26 cellular contexts compared by ENCODE assay signal in the genomic region with DNA sequence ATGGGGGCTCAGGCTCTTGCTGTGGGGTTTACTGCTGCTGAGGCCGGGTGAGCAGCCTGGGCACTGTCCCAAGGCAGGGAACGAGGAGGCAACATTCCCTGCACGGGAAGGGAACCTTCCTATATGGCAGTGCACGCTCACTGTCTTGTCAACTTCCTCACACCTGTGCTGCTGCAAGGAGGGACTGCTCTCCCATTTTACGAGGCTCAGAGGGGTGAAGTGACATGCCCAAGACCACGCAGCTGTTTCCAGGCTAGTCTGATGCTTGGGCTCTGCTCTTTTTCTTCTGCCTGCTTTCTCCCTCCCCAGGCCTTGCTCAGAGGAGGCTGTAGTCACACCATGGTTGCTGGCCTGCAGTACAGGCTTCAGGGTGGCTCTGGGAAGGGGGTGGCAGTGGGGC. TPM values are rescaled to one million over a fixed set of nuclear protein-coding genes. Genes with fewer than 3 reads are reported as not detected.
DNase-seq lines count a peak whose midpoint lies in the region; ATAC-seq, FAIRE-seq and TF ChIP-seq lines count a peak whose summit lies in the region.
"Had no signal": no experiment of that assay in that cellular context is flagged by ENCODE, and none has a peak within 500 bp of the region (broad histone marks: within the 10 kb centered on the region; RNA-seq: fewer than 3 reads in every experiment).

No MANE protein-coding gene starts in this region.

- H3K36me3 ChIP-seq in H1 (ENCODE audit: control insufficient read depth in 2 of 4, insufficient read depth in 4 of 4, low read length in 3 of 4) (no peaks in the 10 kb centered on the region), adrenal gland (replicated peaks in 1 of 2) (no peaks in the 10 kb centered on the region), HepG2 (replicated peaks in 1 of 2; ENCODE audit: control insufficient read depth in 1 of 2, insufficient read depth in 2 of 2, low read length in 2 of 2) (no peaks in the 10 kb centered on the region)
- H3K36me3 ChIP-seq: BLaER1 had no signal

- CTCF ChIA-PET in H1 (lab: Charles Lee; ENCODE audit: partially characterized antibody) = interaction anchor here (1.1 to 5.8 kb wide), 11 partner anchors 10 to 81 kb away, joined by 3 to 35 read pairs (median 7); a partner anchor contains a TSS
- CTCF ChIA-PET in HepG2 (lab: Yijun Ruan, JAX; ENCODE audit: low intra/inter-chr PET ratio, low total read pairs) = no interaction called here

- no peak overlapping the region for H3K4me3 ChIP-seq in H1 (ENCODE audit: extremely low read depth in 1 of 4, insufficient read depth in 2 of 4, low read depth in 3 of 4, low read length in 4 of 4)
- no peak overlapping the region for H3K4me3 ChIP-seq in adrenal gland
- H3K4me3 ChIP-seq in HepG2 (replicated peaks in 1 of 3; ENCODE audit: insufficient read depth in 1 of 3, low read depth in 2 of 3, low read length in 3 of 3) = no peak overlapping the region
- H3K4me3 ChIP-seq: BLaER1, GM23338, K562 had no signal

- no TSS peak for BruUV-seq in HepG2 (replicated peaks; lab: Mats Ljungman, UMichigan)

- TF ChIP-seq CTCF in H1 (IDR thresholded peaks at IDR 0.05; ENCODE audit: control extremely low read depth in 1 of 3, insufficient read depth in 1 of 3, low read depth in 1 of 3, low read length in 3 of 3) (no peak), neural crest cell (conservative IDR thresholded peaks at IDR 0.05) (no peak), adrenal gland (IDR thresholded peaks at IDR 0.05) (no peak), HepG2 (CRISPR knock-in tag; IDR thresholded peaks at IDR 0.05) (no peak)

- peak overlapping the region; percentile 11; the same call in 1 of the 2 replicates for H2BK12ac ChIP-seq in H1 (ENCODE audit: low read depth, low read length)

- no peak for DNase-seq in stimulated activated naive CD8-positive, alpha-beta T cell treated with anti-CD3 and anti-CD28 coated beads, Interleukin-15, amount 100 ng/mL, for 72 hours
- DNase-seq in stimulated activated naive CD8-positive, alpha-beta T cell treated with anti-CD3 and anti-CD28 coated beads, Interleukin-15, Interleukin-2, amounts not matched to agents 100 U/mL and 50 U/mL, for 24 hours = no peak
- DNase-seq in H1 (ENCODE audit: low read depth in 1 of 2, low spot score in 2 of 2) (no peak), neural crest cell (ENCODE audit: low read depth, low spot score) (no peak), adrenal gland (no peak), activated gamma-delta T cell (lab: John Stamatoyannopoulos, UW) (no peak), HepG2 (ENCODE audit: low spot score) (no peak)
- DNase-seq: 8988T; ACHN; CD4-positive, CD25-positive, alpha-beta regulatory T cell; DMS53; HCEC 1CT; MV-4-11; NCI-H1105; NCI-H1436 treated with DMSO at 0.1 percent for 48 hours; NCI-H187 treated with DMSO at 0.1 percent for 48 hours; NCI-H2171 treated with DMSO at 0.1 percent for 48 hours; NCI-H345; NCI-H510A treated with DMSO at 0.1 percent for 48 hours had no signal

- H3K9ac ChIP-seq in H1 (replicated peaks in 1 of 4; ENCODE audit: extremely low read depth in 1 of 4, low read depth in 3 of 4, low read length in 3 of 4) (no peak overlapping the region; a peak in 1 of 7 replicates), HepG2 (ENCODE audit: insufficient read depth, low read depth, low read length) (no peak overlapping the region)
- H3K9ac ChIP-seq: BLaER1 had no signal

- H3K9me3 Mint-ChIP-seq in stimulated activated naive CD8-positive, alpha-beta T cell treated with anti-CD3 and anti-CD28 coated beads, Interleukin-15, amount 100 ng/mL, for 72 hours = no peaks in the 10 kb centered on the region
- no peaks in the 10 kb centered on the region for H3K9me3 Mint-ChIP-seq in neural crest cell
- H3K9me3 Mint-ChIP-seq: GM23338 had no signal

- intact Hi-C loops in adrenal gland (cut with DNase I) = no loop called here
- intact Hi-C loops in HepG2 (cut with micrococcal nuclease; ENCODE audit: unreplicated experiment) = no loop called here

- H3K18ac ChIP-seq in H1 (ENCODE audit: extremely low read depth, low read length) = no peak overlapping the region

- in situ Hi-C loops in HepG2 (cut with HindIII; ENCODE audit: extremely low pct_ligation_motif_present, low pct_unique_long_range_greater_than_20kb) = no loop called here

- H3K23ac ChIP-seq in H1 (ENCODE audit: insufficient read length) = no peak overlapping the region

- H2AFZ ChIP-seq in H1 (ENCODE audit: low read length) (no peak overlapping the region), HepG2 (ENCODE audit: low read length) (no peak overlapping the region)
- H2AFZ ChIP-seq: GM23338 had no signal

- H4K91ac ChIP-seq in H1 (replicated peaks; ENCODE audit: insufficient read length, low read length) = no peak overlapping the region

- H4K5ac ChIP-seq in H1 (ENCODE audit: insufficient read length, low read depth, low read length) = no peak overlapping the region

- H3K27ac ChIP-seq in H1 (ENCODE audit: low read depth, low read length) = no peak overlapping the region
- H3K27ac ChIP-seq in adrenal gland = no peak overlapping the region
- no peak overlapping the region for H3K27ac ChIP-seq in HepG2 (ENCODE audit: extremely low read length, insufficient read depth, low read length)
- H3K27ac ChIP-seq: BLaER1 had no signal

- H2AK5ac ChIP-seq in H1 (ENCODE audit: low read depth, low read length) = 0 out of 2 replicates have a peak overlapping the region, but pooled peaks have one; percentile 24

- H3K27me3 ChIP-seq in H1 (replicated peaks in 1 of 4; ENCODE audit: control insufficient read depth in 3 of 4, extremely low read depth in 1 of 4, insufficient read depth in 3 of 4, low read length in 3 of 4) (no peaks in the 10 kb centered on the region), adrenal gland (no peaks in the 10 kb centered on the region), HepG2 (ENCODE audit: control insufficient read depth in 1 of 2, insufficient read depth in 2 of 2, low read length in 2 of 2) (peaks cover 2 to 19% of the 10 kb centered on the region in 2 experiments; a peak in 1 of 5 replicates)
- H3K27me3 ChIP-seq: BLaER1 had no signal

- H3K4me1 ChIP-seq in H1 (replicated peaks in 1 of 4; ENCODE audit: control insufficient read depth in 3 of 4, insufficient read depth in 4 of 4, low read length in 3 of 4) = peaks cover 4 to 27% (median 11%) of the 10 kb centered on the region in 4 experiments
- H3K4me1 ChIP-seq in adrenal gland (replicated peaks in 1 of 2) = peaks cover 0 to 4% of the 10 kb centered on the region in 2 donors
- no peaks in the 10 kb centered on the region for H3K4me1 ChIP-seq in HepG2 (ENCODE audit: insufficient read depth, low read length)

- no peak overlapping the region; the same call in 1 of the 2 replicates for H2BK20ac ChIP-seq in H1 (ENCODE audit: low read length)

- H3K27ac Mint-ChIP-seq in stimulated activated naive CD8-positive, alpha-beta T cell treated with anti-CD3 and anti-CD28 coated beads, Interleukin-15, amount 100 ng/mL, for 72 hours = no peak overlapping the region
- no peak overlapping the region for H3K27ac Mint-ChIP-seq in neural crest cell (ENCODE audit: unreplicated experiment)
- H3K27ac Mint-ChIP-seq: CD4-positive, CD25-positive, alpha-beta regulatory T cell; GM23338 had no signal

- TF ChIP-seq RAD21 in H1 (IDR thresholded peaks at IDR 0.05 in 1 of 2, conservative IDR thresholded peaks at IDR 0.05 in 1 of 2; ENCODE audit: low read depth in 2 of 2, low read length in 2 of 2) = no peak
- no peak for TF ChIP-seq RAD21 in HepG2 (CRISPR knock-in tag; IDR thresholded peaks at IDR 0.05)

- H3K36me3 Mint-ChIP-seq in neural crest cell (ENCODE audit: low read depth) = peaks cover 4% of the 10 kb centered on the region
- H3K36me3 Mint-ChIP-seq: CD4-positive, CD25-positive, alpha-beta regulatory T cell had no signal

- H4K20me1 ChIP-seq in H1 (replicated peaks in 1 of 2; ENCODE audit: control insufficient read depth in 1 of 2, insufficient read depth in 2 of 2, low read length in 2 of 2) = peaks cover 0 to 3% of the 10 kb centered on the region in 2 experiments
- no peaks in the 10 kb centered on the region for H4K20me1 ChIP-seq in HepG2 (ENCODE audit: insufficient read depth, low read length)
- H4K20me1 ChIP-seq: BLaER1 had no signal

- H2BK15ac ChIP-seq in H1 (ENCODE audit: low read length) = no peak overlapping the region

- H3K4me2 ChIP-seq in H1 (ENCODE audit: insufficient read depth in 1 of 2, low read depth in 2 of 2, low read length in 2 of 2) = no peak overlapping the region
- H3K4me2 ChIP-seq in HepG2 (ENCODE audit: low read depth, low read length) = no peak overlapping the region
- H3K4me2 ChIP-seq: BLaER1, GM23338 had no signal

- no peak for FAIRE-seq in H1 (lab: Jason Lieb, UNC)
- no peak for FAIRE-seq in HepG2 (lab: Jason Lieb, UNC)
- FAIRE-seq: G401.6, K562 had no signal

- no peak for TF ChIP-seq EP300 in H1 (IDR thresholded peaks at IDR 0.05; ENCODE audit: borderline replicate concordance in 1 of 2, low read depth in 2 of 2, low read length in 2 of 2)
- TF ChIP-seq EP300 in HepG2 (IDR thresholded peaks at IDR 0.05; ENCODE audit: low read depth in 2 of 2, low read length in 2 of 2) = no peak
- TF ChIP-seq EP300 in HepG2 (CRISPR knock-in tag; IDR thresholded peaks at IDR 0.05; ENCODE audit: borderline replicate concordance) = no peak

- no peak overlapping the region for H3K4me3 Mint-ChIP-seq in stimulated activated naive CD8-positive, alpha-beta T cell treated with anti-CD3 and anti-CD28 coated beads, Interleukin-15, amount 100 ng/mL, for 72 hours
- peak overlapping the region; percentile 21 for H3K4me3 Mint-ChIP-seq in neural crest cell
- H3K4me3 Mint-ChIP-seq: CD4-positive, CD25-positive, alpha-beta regulatory T cell; GM23338 had no signal

- no peak overlapping the region; the same call in 1 of the 2 replicates for H4K8ac ChIP-seq in H1 (ENCODE audit: extremely low read depth, insufficient read depth, low read length)

- H3K79me2 ChIP-seq in H1 (ENCODE audit: control insufficient read depth in 1 of 2, insufficient read depth in 2 of 2, low read length in 2 of 2) (no peaks in the 10 kb centered on the region), HepG2 (ENCODE audit: insufficient read depth, low read length) (no peaks in the 10 kb centered on the region)

- no peak for TF ChIP-seq POLR2A in H1 (IDR thresholded peaks at IDR 0.05; ENCODE audit: control extremely low read depth in 1 of 2, low read depth in 2 of 2, low read length in 2 of 2)
- TF ChIP-seq POLR2A in adrenal gland (IDR thresholded peaks at IDR 0.05) = no peak
- no peak for TF ChIP-seq POLR2A in HepG2 (IDR thresholded peaks at IDR 0.05; ENCODE audit: insufficient read depth in 1 of 2, low read depth in 2 of 2, low read length in 2 of 2)

- peak; percentile 21 for ATAC-seq in stimulated activated naive CD8-positive, alpha-beta T cell treated with anti-CD3 and anti-CD28 coated beads, Interleukin-15, amount 100 ng/mL, for 72 hours
- ATAC-seq in stimulated activated naive CD8-positive, alpha-beta T cell treated with anti-CD3 and anti-CD28 coated beads, Interleukin-15, Interleukin-2, amounts not matched to agents 100 U/mL and 50 U/mL, for 24 hours = no peak
- no peak for ATAC-seq in HepG2
- ATAC-seq: GM23338, K562, PC-3 had no signal

- H3K9me3 ChIP-seq in H1 (ENCODE audit: insufficient read depth in 2 of 2, low read depth in 1 of 2, low read length in 1 of 2) (no peaks in the 10 kb centered on the region), adrenal gland (replicated peaks in 1 of 3) (no peaks in the 10 kb centered on the region), HepG2 (ENCODE audit: low read length) (no peaks in the 10 kb centered on the region)
- H3K9me3 ChIP-seq: BLaER1 had no signal

- H3K4ac ChIP-seq in H1 (replicated peaks; ENCODE audit: insufficient read length, low read depth, low read length) = no peak overlapping the region

- H3K56ac ChIP-seq in H1 (replicated peaks; ENCODE audit: insufficient read length, low read depth, low read length) = no peak overlapping the region

- H3K14ac ChIP-seq in H1 (ENCODE audit: insufficient read length) = no peak overlapping the region

- H3K4me1 Mint-ChIP-seq in stimulated activated naive CD8-positive, alpha-beta T cell treated with anti-CD3 and anti-CD28 coated beads, Interleukin-15, amount 100 ng/mL, for 72 hours = no peaks in the 10 kb centered on the region
- H3K4me1 Mint-ChIP-seq in neural crest cell = peaks cover 76% of the 10 kb centered on the region
- H3K4me1 Mint-ChIP-seq: CD4-positive, CD25-positive, alpha-beta regulatory T cell had no signal

- 88% methylated on average over 6 of the region's 6 CpGs; no CpG with 5 or more reads in 1 of the 2 experiments for WGBS in H1 (ENCODE audit: extremely low coverage in 1 of 2, insufficient coverage in 1 of 2, insufficient read length in 1 of 2, insufficient replicate concordance in 2 of 2, low coverage in 1 of 2, low lambda C conversion rate in 2 of 2, missing lambda C conversion rate in 1 of 2), 2 experiments
- WGBS in adrenal gland, 4 donors = 73 to 90% (median 82%) methylated on average over 5 to 6 of the region's 6 CpGs
- WGBS in HepG2 (ENCODE audit: low lambda C conversion rate) = 0% methylated on average over 2 of the region's 6 CpGs

- no peaks in the 10 kb centered on the region for H3K79me1 ChIP-seq in H1 (ENCODE audit: low read depth, low read length)

- POLR2A ChIA-PET in H1 (lab: Charles Lee; ENCODE audit: partially characterized antibody) (interaction anchor here (1.3 to 1.4 kb wide), 4 partner anchors 9 to 80 kb away, joined by 3 to 5 read pairs (median 4); no protein-coding TSS in a partner anchor), HepG2 (lab: Yijun Ruan, JAX) (no interaction called here)

- H2BK5ac ChIP-seq in H1 (ENCODE audit: low read depth, low read length) = no peak overlapping the region

- no peaks in the 10 kb centered on the region for H3K23me2 ChIP-seq in H1 (ENCODE audit: low read depth, low read length)

- H2BK120ac ChIP-seq in H1 (replicated peaks; ENCODE audit: low read depth, low read length) = no peak overlapping the region

- no peaks in the 10 kb centered on the region for H3K27me3 Mint-ChIP-seq in stimulated activated naive CD8-positive, alpha-beta T cell treated with anti-CD3 and anti-CD28 coated beads, Interleukin-15, amount 100 ng/mL, for 72 hours
- no peaks in the 10 kb centered on the region for H3K27me3 Mint-ChIP-seq in neural crest cell (ENCODE audit: low read depth)

RNA-seq across cellular contexts. Expression of a gene that starts 41.5 kb away (rescaled TPM):
- 17.2 and 18.1 TPM in 2 replicates for total RNA-seq in H1 (2021; fragmentation: NEBNext Ultra II Directional; extraction: Animal tissue kit (Norgen Biotek cat#: 25700))
- polyA plus RNA-seq in H1 (2011; rRNA removed) (15.1 and 17.6 TPM in 2 replicates), adrenal gland (1 to 10 TPM in 2 of 3 donors, under 1 TPM in 1; 0.67 to 4.0 (median 1.1) TPM), HepG2 (2011; rRNA removed) (not detected in 2 replicates)
- polyA plus RNA-seq in H1 (2011; cell fraction: cytosol; rRNA removed) = 16.5 TPM
- polyA plus RNA-seq in H1 (2011; cell fraction: nucleus; rRNA removed) = 15.4 TPM
- polyA plus RNA-seq in H1 (2012, experiment 1 of 2) = 16.7 to 20.2 TPM (median 19.5 TPM) in 4 replicates
- 30.9 TPM for polyA plus RNA-seq in H1 (2012, experiment 2 of 2)
- 12.7 TPM for polyA plus RNA-seq in H1 (2013, experiment 1 of 2)
- 13.3 TPM for polyA plus RNA-seq in H1 (2013, experiment 2 of 2)
- polyA minus RNA-seq in H1 (2011; rRNA and poly(A)+ RNA removed) = 12.9 and 17.0 TPM in 2 replicates
- 8.6 TPM for polyA minus RNA-seq in H1 (2011; cell fraction: cytosol; rRNA and poly(A)+ RNA removed)
- polyA minus RNA-seq in H1 (2011; cell fraction: nucleus; rRNA and poly(A)+ RNA removed) = 18.7 TPM
- total RNA-seq in neural crest cell (33.2 and 35.1 TPM in 2 replicates), adrenal gland (1 to 10 TPM in 3 of 8 donors, under 1 TPM in 4, not detected in 1; 0.18 to 2.3 (median 0.46) TPM), HepG2 (2016; rRNA removed; fragmentation: Illumina TruSeq; extraction: Trizol) (not detected in 2 replicates)
- total RNA-seq in HepG2 (2016; cell fraction: cytosol; rRNA removed; fragmentation: Illumina TruSeq; extraction: Trizol; ENCODE audit: low read depth) = not detected in 2 replicates
- not detected in 2 replicates for total RNA-seq in HepG2 (2016; cell fraction: insoluble cytoplasmic fraction; rRNA removed; fragmentation: Illumina TruSeq; extraction: Trizol)
- total RNA-seq in HepG2 (2016; cell fraction: membrane; rRNA removed; fragmentation: Illumina TruSeq; extraction: Trizol) = not detected in 2 replicates
- total RNA-seq in HepG2 (2016; cell fraction: nucleus; rRNA removed; fragmentation: Illumina TruSeq; extraction: Trizol) = not detected in 2 replicates
- polyA plus RNA-seq in HepG2 (2011; cell fraction: cytosol; rRNA removed) = not detected in 2 replicates
- not detected in 2 replicates for polyA plus RNA-seq in HepG2 (2011; cell fraction: nucleus; rRNA removed)
- polyA plus RNA-seq in HepG2 (2012) = not detected in 2 replicates
- not detected in 2 replicates for polyA plus RNA-seq in HepG2 (2016; cell fraction: cytosol; fragmentation: Illumina TruSeq; extraction: Trizol; ENCODE audit: low read depth)
- not detected in 2 replicates for polyA plus RNA-seq in HepG2 (2016; cell fraction: insoluble cytoplasmic fraction; fragmentation: Illumina TruSeq; extraction: Trizol; ENCODE audit: low read depth)
- not detected in 2 replicates for polyA plus RNA-seq in HepG2 (2016; cell fraction: membrane; fragmentation: Illumina TruSeq; extraction: Trizol; ENCODE audit: low read depth)
- not detected in 2 replicates for polyA plus RNA-seq in HepG2 (2016; cell fraction: nucleus; fragmentation: Illumina TruSeq; extraction: Trizol; ENCODE audit: insufficient read depth, low read depth)
- not detected in 2 replicates for polyA minus RNA-seq in HepG2 (2011; rRNA and poly(A)+ RNA removed; ENCODE audit: low replicate concordance)
- not detected in 2 replicates for polyA minus RNA-seq in HepG2 (2011; cell fraction: cytosol; rRNA and poly(A)+ RNA removed)
- not detected in 2 replicates for polyA minus RNA-seq in HepG2 (2011; cell fraction: nucleus; rRNA and poly(A)+ RNA removed)
- total RNA-seq: CD4-positive, CD25-positive, alpha-beta regulatory T cell; HT-29; K562; MCF 10A; PC-3 had no signal
- polyA plus RNA-seq: CD4-positive, CD25-positive, alpha-beta regulatory T cell; K562 had no signal
